ENCODE assay signal across 8 cellular contexts in genomic region chr5:142769793-142770649, GRCh38. TPM values are rescaled to one million over a fixed set of nuclear protein-coding genes. Genes with fewer than 3 reads are reported as not detected.
A peak's percentile ranks its signal among the peaks of the same experiment; 100 is the strongest.
DNase-seq lines count a peak whose midpoint lies in the region; ATAC-seq and TF ChIP-seq lines count a peak whose summit lies in the region.

Gene ARHGAP26 (plus strand): TSS chr5:142770377. CDS start chr5:142770762, 385 bp downstream.

- ATAC-seq in HG02870 (IDR thresholded peaks at IDR 0.05; ENCODE audit: unreplicated experiment) = peak; percentile 98
- peak; percentile 98 to 99 for ATAC-seq in left cardiac atrium

- intact Hi-C loops in left cardiac atrium (cut with DNase I) = loop anchor here (2.0 to 5.0 kb wide), 3 partner anchors 97 to 107 kb away; no protein-coding TSS in a partner anchor

- no peaks in the 10 kb centered on the region for H3K36me3 Mint-ChIP-seq in progenitor cell of endocrine pancreas (ENCODE audit: insufficient read depth)

- no peaks in the 10 kb centered on the region for H3K9me3 Mint-ChIP-seq in progenitor cell of endocrine pancreas (ENCODE audit: low read depth)

- peaks cover 10% of the 10 kb centered on the region for H3K4me1 Mint-ChIP-seq in progenitor cell of endocrine pancreas (ENCODE audit: low read depth)

- H3K4me3 Mint-ChIP-seq in progenitor cell of endocrine pancreas (ENCODE audit: low read depth) = peak within 1 kb of the TSS; percentile 96

- DNase-seq in GM13977 (ENCODE audit: low spot score) (peak; percentile 94), NCI-H146 (lab: John Stamatoyannopoulos, UW) (peak; percentile 92), T-helper 1 cell (peak; percentile 86 to 96 (median 89)), amniotic stem cell (lab: John Stamatoyannopoulos, UW) (peak; percentile 91), left cardiac atrium (peak; percentile 98), progenitor cell of endocrine pancreas (ENCODE audit: low spot score, unreplicated experiment) (peak; percentile 94), ureter (ENCODE audit: low spot score) (peak; percentile 98)

- TF ChIP-seq CTCF in GM13977 (IDR thresholded peaks at IDR 0.05; ENCODE audit: extremely low read depth, insufficient read depth, missing control alignments) = peak; percentile 21
- TF ChIP-seq CTCF in progenitor cell of endocrine pancreas (IDR thresholded peaks at IDR 0.05; ENCODE audit: unreplicated experiment) = no peak

- in situ Hi-C loops in GM13977 (cut with MboI; ENCODE audit: low pct_unique_long_range_greater_than_20kb, low sequenced_read_pairs, unreplicated experiment) = no loop called here

- peaks cover 10% of the 10 kb centered on the region for H3K27me3 Mint-ChIP-seq in progenitor cell of endocrine pancreas

- H3K27ac Mint-ChIP-seq in progenitor cell of endocrine pancreas = peak within 1 kb of the TSS; percentile 98

RNA-seq across cellular contexts. Expression of gene ARHGAP26, which starts in this region (rescaled TPM):
- 10 to 100 TPM; 29.6 to 50.2 TPM for total RNA-seq in left cardiac atrium
- 21.3 and 24.5 TPM in 2 replicates for total RNA-seq in progenitor cell of endocrine pancreas
- total RNA-seq in ureter = 46.9 TPM

Comparison
In these comparisons a context has a peak if more than half of its experiments do, and no peak if none do; other contexts are left out.
1. Peak in every context shown above with its lines: DNase-seq and ATAC-seq.